20 cellular contexts compared by ENCODE assay signal in the genomic region with DNA sequence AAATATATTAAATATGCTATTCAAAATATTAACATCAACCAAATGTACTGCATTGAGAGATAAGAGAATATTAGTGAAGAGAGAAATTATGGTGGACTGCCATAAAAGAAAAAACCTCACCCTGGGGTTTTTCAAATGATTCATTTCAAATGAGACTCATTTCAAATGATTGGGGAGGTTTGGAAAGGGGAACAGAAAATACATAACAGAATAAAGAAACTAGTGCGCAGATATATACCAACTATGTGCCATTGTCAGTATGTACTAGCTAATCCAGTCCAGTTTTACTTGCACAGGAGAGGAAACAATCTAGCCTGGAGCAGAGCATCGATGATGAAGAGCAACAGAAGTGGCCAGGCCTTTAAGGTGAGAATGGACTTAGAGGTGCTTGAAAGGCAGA.
DNase-seq lines count a peak whose midpoint lies in the region; ATAC-seq, FAIRE-seq and TF ChIP-seq lines count a peak whose summit lies in the region.
"Had no signal": no experiment of that assay in that cellular context is flagged by ENCODE, and none has a peak within 500 bp of the region (broad histone marks: within the 10 kb centered on the region; RNA-seq: fewer than 3 reads in every experiment).

No MANE protein-coding gene starts in this region.

- H3K4me1 Mint-ChIP-seq in naive thymus-derived CD4-positive, alpha-beta T cell = no peaks in the 10 kb centered on the region
- H3K4me1 Mint-ChIP-seq: central memory CD8-positive, alpha-beta T cell had no signal

- 89% methylated on average over 2 of the region's 2 CpGs for WGBS in smooth muscle cell (ENCODE audit: low lambda C conversion rate)

- H3K9me3 Mint-ChIP-seq in naive thymus-derived CD4-positive, alpha-beta T cell = peaks cover 0 to 4% (median 0%) of the 10 kb centered on the region in 11 donors
- H3K9me3 Mint-ChIP-seq: activated T-cell treated with anti-CD3 and anti-CD28 coated beads, Interleukin-2, amount 50 U/mL, for 24 hours had no signal

- no peaks in the 10 kb centered on the region for H4K20me1 ChIP-seq in smooth muscle cell (ENCODE audit: low read depth)

- no peak overlapping the region for H3K27ac ChIP-seq in naive thymus-derived CD4-positive, alpha-beta T cell (ENCODE audit: low read depth, low read length)
- no peak overlapping the region for H3K27ac ChIP-seq in smooth muscle cell (ENCODE audit: low read depth)
- H3K27ac ChIP-seq: gastrocnemius medialis had no signal

- FAIRE-seq in GM12891 (lab: Jason Lieb, UNC) = no peak
- FAIRE-seq: endometrium, G401.6, islet of Langerhans had no signal

- ATAC-seq in GM19468 (IDR thresholded peaks at IDR 0.05; ENCODE audit: extremely low read depth, unreplicated experiment) (peak; percentile 68), HG02970 (IDR thresholded peaks at IDR 0.05; ENCODE audit: low FRiP score, unreplicated experiment) (peak; percentile 69), HG03558 (IDR thresholded peaks at IDR 0.05; ENCODE audit: extremely low read depth, unreplicated experiment) (peak; percentile 63), HG02884 (IDR thresholded peaks at IDR 0.05; ENCODE audit: unreplicated experiment) (no peak)
- no peak for ATAC-seq in naive thymus-derived CD4-positive, alpha-beta T cell
- ATAC-seq: gastrocnemius medialis had no signal

- H2AFZ ChIP-seq in smooth muscle cell (ENCODE audit: low read depth) = no peak overlapping the region

- no peaks in the 10 kb centered on the region for H3K27me3 ChIP-seq in naive thymus-derived CD4-positive, alpha-beta T cell (ENCODE audit: control insufficient read depth in 2 of 2, insufficient read depth in 2 of 2, low read length in 2 of 2)
- H3K27me3 ChIP-seq in smooth muscle cell (ENCODE audit: low read depth) = peaks cover 3% of the 10 kb centered on the region
- no peaks in the 10 kb centered on the region for H3K27me3 ChIP-seq in H7 (ENCODE audit: control insufficient read depth, insufficient read depth, low read length)
- H3K27me3 ChIP-seq: gastrocnemius medialis had no signal

- no peak for DNase-seq in GM12891 (ENCODE audit: insufficient read length, low spot score)
- no peak for DNase-seq in naive thymus-derived CD4-positive, alpha-beta T cell
- no peak for DNase-seq in smooth muscle cell (lab: John Stamatoyannopoulos, UW; ENCODE audit: unreplicated experiment)
- DNase-seq in H7 = no peak
- DNase-seq: activated CD4-positive, alpha-beta T cell treated with anti-CD3 and anti-CD28 coated beads for 4 hours; activated T-cell treated with anti-CD3 and anti-CD28 coated beads, Interleukin-2, amount 50 U/mL, for 24 hours; gastrocnemius medialis; HCEC 1CT; midbrain; MM.1S; NCI-H2107; NCI-H82 had no signal

- H3K9me3 ChIP-seq in naive thymus-derived CD4-positive, alpha-beta T cell (ENCODE audit: control insufficient read depth in 2 of 3, low read length in 3 of 3) = no peaks in the 10 kb centered on the region
- no peaks in the 10 kb centered on the region for H3K9me3 ChIP-seq in smooth muscle cell (replicated peaks; ENCODE audit: low read depth)
- H3K9me3 ChIP-seq: gastrocnemius medialis had no signal

- H3K4me3 Mint-ChIP-seq in naive thymus-derived CD4-positive, alpha-beta T cell = no peak overlapping the region
- H3K4me3 Mint-ChIP-seq: activated T-cell treated with anti-CD3 and anti-CD28 coated beads, Interleukin-2, amount 50 U/mL, for 24 hours; central memory CD8-positive, alpha-beta T cell had no signal

- intact Hi-C loops in naive thymus-derived CD4-positive, alpha-beta T cell (cut with micrococcal nuclease) = no loop called here

- no peaks in the 10 kb centered on the region for H3F3A ChIP-seq in smooth muscle cell (ENCODE audit: low read depth)

- no peaks in the 10 kb centered on the region for H3K27me3 Mint-ChIP-seq in naive thymus-derived CD4-positive, alpha-beta T cell
- H3K27me3 Mint-ChIP-seq: activated T-cell treated with anti-CD3 and anti-CD28 coated beads, Interleukin-2, amount 50 U/mL, for 24 hours; central memory CD8-positive, alpha-beta T cell had no signal

- no peak overlapping the region for H3K4me3 ChIP-seq in naive thymus-derived CD4-positive, alpha-beta T cell (ENCODE audit: low read length)
- H3K4me3 ChIP-seq in smooth muscle cell (no peak overlapping the region), H7 (ENCODE audit: insufficient read depth, low read depth, low read length) (no peak overlapping the region)
- H3K4me3 ChIP-seq: gastrocnemius medialis had no signal

- H3K27ac Mint-ChIP-seq in naive thymus-derived CD4-positive, alpha-beta T cell = no peak overlapping the region
- H3K27ac Mint-ChIP-seq: activated T-cell treated with anti-CD3 and anti-CD28 coated beads, Interleukin-2, amount 50 U/mL, for 24 hours had no signal

- no peaks in the 10 kb centered on the region for H3K36me3 Mint-ChIP-seq in naive thymus-derived CD4-positive, alpha-beta T cell

- TF ChIP-seq CTCF in smooth muscle cell (IDR thresholded peaks at IDR 0.05; ENCODE audit: borderline replicate concordance, insufficient read depth, poor library complexity, severe bottlenecking) = no peak

- H3K4me1 ChIP-seq in naive thymus-derived CD4-positive, alpha-beta T cell (ENCODE audit: control insufficient read depth in 2 of 2, insufficient read depth in 2 of 2, low read length in 2 of 2) = no peaks in the 10 kb centered on the region
- H3K4me1 ChIP-seq in smooth muscle cell (ENCODE audit: low read depth) = peaks cover 17% of the 10 kb centered on the region
- H3K4me1 ChIP-seq: gastrocnemius medialis had no signal

- TF ChIP-seq POLR2A in GM12891 (IDR thresholded peaks at IDR 0.05; ENCODE audit: low read depth, low read length) = no peak

- H3K4me2 ChIP-seq in smooth muscle cell = no peak overlapping the region

- H3K36me3 ChIP-seq in naive thymus-derived CD4-positive, alpha-beta T cell (ENCODE audit: control insufficient read depth in 2 of 3, insufficient read depth in 3 of 3, low read length in 3 of 3) = no peaks in the 10 kb centered on the region
- H3K36me3 ChIP-seq in smooth muscle cell (ENCODE audit: low read depth) = no peaks in the 10 kb centered on the region
- no peaks in the 10 kb centered on the region for H3K36me3 ChIP-seq in H7 (replicated peaks; ENCODE audit: control insufficient read depth, insufficient read depth, low read length)
- H3K36me3 ChIP-seq: gastrocnemius medialis had no signal

- CTCF ChIA-PET in naive thymus-derived CD4-positive, alpha-beta T cell (lab: Charles Lee) = no interaction called here

- POLR2A ChIA-PET in naive thymus-derived CD4-positive, alpha-beta T cell (lab: Charles Lee) = no interaction called here

- no peaks in the 10 kb centered on the region for H3K79me2 ChIP-seq in smooth muscle cell (ENCODE audit: low read depth)

- no peak overlapping the region for H3K9ac ChIP-seq in smooth muscle cell (ENCODE audit: low read depth)

TF ChIP-seq in GM12891, 5 proteins besides CTCF, POLR2A, EP300 and RAD21:
- TF ChIP-seq POLR2AphosphoS5 (IDR thresholded peaks at IDR 0.05; ENCODE audit: low read depth, low read length) = no peak
- TF ChIP-seq SPI1 (IDR thresholded peaks at IDR 0.05; ENCODE audit: low read depth, low read length) = peak; percentile 77

Comparison
In these comparisons a context has a peak if more than half of its experiments do, and no peak if none do; other contexts are left out.
1. ATAC-seq: peak in GM19468 (single experiment), HG02970 (single experiment) and HG03558 (single experiment); none in naive thymus-derived CD4-positive, alpha-beta T cell (single experiment) and HG02884 (single experiment).